ENCODE assay signal across 9 cellular contexts in genomic region chr4:3880595-3881120, GRCh38.
DNase-seq lines count a peak whose midpoint lies in the region; ATAC-seq and TF ChIP-seq lines count a peak whose summit lies in the region.
"Had no signal": no experiment of that assay in that cellular context is flagged by ENCODE, and none has a peak within 500 bp of the region (broad histone marks: within the 10 kb centered on the region; RNA-seq: fewer than 3 reads in every experiment).

No MANE protein-coding gene starts in this region.

- no peak for TF ChIP-seq POLR2A in esophagus muscularis mucosa (IDR thresholded peaks at IDR 0.05; ENCODE audit: low read depth)

- TF ChIP-seq CTCF in HFFc6 (IDR thresholded peaks at IDR 0.05) (peak; percentile 85), esophagus muscularis mucosa (IDR thresholded peaks at IDR 0.05) (peak; percentile 49 to 59 (median 51)), nephron progenitor cell (IDR thresholded peaks at IDR 0.05) (peak; percentile 75)

- peaks cover 17% of the 10 kb centered on the region for H3K9me3 Mint-ChIP-seq in HFFc6
- peaks cover 24% of the 10 kb centered on the region for H3K9me3 Mint-ChIP-seq in nephron progenitor cell
- H3K9me3 Mint-ChIP-seq: activated naive CD4-positive, alpha-beta T cell treated with anti-CD3 and anti-CD28 coated beads, Interleukin-2, amount 50 U/mL, for 24 hours had no signal

- H3K27me3 ChIP-seq in NT2/D1 (ENCODE audit: insufficient read depth, insufficient read length) (peaks cover 19% of the 10 kb centered on the region), esophagus muscularis mucosa (peaks cover 0 to 74% (median 19%) of the 10 kb centered on the region in 4 donors)

- H3K4me3 Mint-ChIP-seq in HFFc6, result no peak overlapping the region
- H3K4me3 Mint-ChIP-seq in nephron progenitor cell, result no peak overlapping the region

- H3K27me3 Mint-ChIP-seq in HFFc6 (ENCODE audit: insufficient read depth) (peaks cover 38% of the 10 kb centered on the region), nephron progenitor cell (ENCODE audit: low read depth, poor library complexity) (peaks cover 55% of the 10 kb centered on the region)

- H3K36me3 Mint-ChIP-seq in HFFc6 (ENCODE audit: low read depth) (peaks cover 13% of the 10 kb centered on the region), nephron progenitor cell (ENCODE audit: low read depth) (peaks cover 11% of the 10 kb centered on the region)

- WGBS in esophagus muscularis mucosa, result 8% methylated on average over 20 of the region's 20 CpGs

- H3K9ac ChIP-seq in NT2/D1 (ENCODE audit: insufficient read length, low read depth), result no peak overlapping the region

- H3K4me1 ChIP-seq in NT2/D1 (ENCODE audit: insufficient read depth, insufficient read length) (peaks cover 6% of the 10 kb centered on the region), esophagus muscularis mucosa (peaks cover 9 to 18% (median 14%) of the 10 kb centered on the region in 4 donors)

- H3K27ac ChIP-seq in esophagus muscularis mucosa (replicated peaks in 1 of 4), result no peak overlapping the region

- DNase-seq in COR-L47 (lab: John Stamatoyannopoulos, UW) (peak; percentile 69), HFFc6 (peak; percentile 32), NT2/D1 (ENCODE audit: low read depth, low spot score) (peak; percentile 84), activated T-cell treated with anti-CD3 and anti-CD28 coated beads for 48 hours (ENCODE audit: low read depth) (peak; percentile 67), esophagus muscularis mucosa (ENCODE audit: extremely low spot score) (no peak), nephron progenitor cell (peak; percentile 91), stromal cell of bone marrow (ENCODE audit: low read depth) (peak; percentile 28)

- TF ChIP-seq EP300 in esophagus muscularis mucosa (IDR thresholded peaks at IDR 0.05), result no peak

- no peak for ATAC-seq in HG03280 (IDR thresholded peaks at IDR 0.05; ENCODE audit: unreplicated experiment)

- H3K4me1 Mint-ChIP-seq in HFFc6 (ENCODE audit: low read depth) (peaks cover 10% of the 10 kb centered on the region; the same call in 1 of the 2 replicates), nephron progenitor cell (peaks cover 11% of the 10 kb centered on the region)

- H3K9me3 ChIP-seq in NT2/D1 (ENCODE audit: insufficient read depth, low read length), result peaks cover 29% of the 10 kb centered on the region; the same call in 1 of the 2 replicates
- H3K9me3 ChIP-seq in esophagus muscularis mucosa, result peaks cover 0 to 18% (median 6%) of the 10 kb centered on the region in 4 donors

- intact Hi-C loops in esophagus muscularis mucosa (cut with DNase I), result no loop called here

- H3K4me3 ChIP-seq in NT2/D1 (ENCODE audit: insufficient read length, low read depth) (no peak overlapping the region), esophagus muscularis mucosa (no peak overlapping the region)

- H3K36me3 ChIP-seq in NT2/D1 (ENCODE audit: insufficient read depth, insufficient read length, low read length) (no peaks in the 10 kb centered on the region), esophagus muscularis mucosa (no peaks in the 10 kb centered on the region)

- H3K27ac Mint-ChIP-seq in HFFc6 (no peak overlapping the region), nephron progenitor cell (no peak overlapping the region)
- H3K27ac Mint-ChIP-seq: activated naive CD4-positive, alpha-beta T cell treated with anti-CD3 and anti-CD28 coated beads, Interleukin-2, amount 50 U/mL, for 24 hours had no signal
